7 cellular contexts compared by ENCODE assay signal in genomic region chr2:70553584-70554337, GRCh38. TPM values are rescaled to one million over a fixed set of nuclear protein-coding genes. Genes with fewer than 3 reads are reported as not detected.
DNase-seq lines count a peak whose midpoint lies in the region; ATAC-seq and TF ChIP-seq lines count a peak whose summit lies in the region.

TSS of gene TGFA (minus strand) at chr2:70553826. CDS start at chr2:70553767, 59 bp downstream.

- DNase-seq in GM13977 (ENCODE audit: low spot score) (peak; percentile 71), NCI-H2227 (lab: John Stamatoyannopoulos, UW; ENCODE audit: unreplicated experiment) (peak; percentile 82), coronary artery (ENCODE audit: low spot score) (no peak)
- peak; percentile 59 to 62 for DNase-seq in activated CD4-positive, alpha-beta T cell treated with anti-CD3 and anti-CD28 coated beads for 4 hours
- peak; percentile 69 for DNase-seq in stimulated activated CD4-positive, alpha-beta T cell treated with anti-CD3 and anti-CD28 coated beads, Interleukin-4, amount 100 ng/mL, for 1 hour

- WGBS in liver, result under 1% methylated on average over 88 of the region's 88 CpGs

- no peaks in the 10 kb centered on the region for H3K36me3 ChIP-seq in liver (ENCODE audit: control insufficient read depth in 4 of 4, insufficient read depth in 3 of 4, low read depth in 1 of 4, low read length in 3 of 4)

- peak; percentile 65 for TF ChIP-seq CTCF in GM13977 (IDR thresholded peaks at IDR 0.05; ENCODE audit: extremely low read depth, insufficient read depth, missing control alignments)
- TF ChIP-seq CTCF in coronary artery (IDR thresholded peaks at IDR 0.05), result peak; percentile 84
- peak; percentile 74 for TF ChIP-seq CTCF in liver (IDR thresholded peaks at IDR 0.05; ENCODE audit: low read depth, low read length, missing input control)

- H3K27me3 ChIP-seq in liver (ENCODE audit: control insufficient read depth in 4 of 4, insufficient read depth in 4 of 4, low read length in 3 of 4), result no peaks in the 10 kb centered on the region

- TF ChIP-seq RAD21 in liver (IDR thresholded peaks at IDR 0.05), result peak; percentile 27 to 62

- peak within 1 kb of the TSS; percentile 47 to 75 for H3K9ac ChIP-seq in liver (ENCODE audit: low read depth in 1 of 2, low read length in 2 of 2)

- peak; percentile 53 for ATAC-seq in HG03039 (IDR thresholded peaks at IDR 0.05; ENCODE audit: unreplicated experiment)

- no peaks in the 10 kb centered on the region for H3K9me3 ChIP-seq in liver (ENCODE audit: control insufficient read depth in 4 of 4, low read length in 3 of 4)

- H3K27ac ChIP-seq in coronary artery (peak within 1 kb of the TSS; percentile 40 to 45), liver (ENCODE audit: low read depth in 1 of 2, low read length in 2 of 2) (peak within 1 kb of the TSS; percentile 75 to 88)

- in situ Hi-C loops in GM13977 (cut with MboI; ENCODE audit: low pct_unique_long_range_greater_than_20kb, low sequenced_read_pairs, unreplicated experiment), result no loop called here

- H3K4me3 ChIP-seq in coronary artery, result peak within 1 kb of the TSS; percentile 88
- peak within 1 kb of the TSS; percentile 60 to 83 (median 67) for H3K4me3 ChIP-seq in liver (ENCODE audit: low read depth in 1 of 3, low read length in 3 of 3)

- H3K4me1 ChIP-seq in liver (ENCODE audit: control insufficient read depth in 4 of 4, insufficient read depth in 4 of 4, low read length in 3 of 4), result peaks cover 4 to 20% (median 13%) of the 10 kb centered on the region in 4 donors

TF ChIP-seq in liver, 16 proteins besides CTCF, POLR2A, EP300 and RAD21:
- TF ChIP-seq GABPA (IDR thresholded peaks at IDR 0.05 in 1 of 2, conservative IDR thresholded peaks at IDR 0.05 in 1 of 2), result peak in 1 of 2 donors; percentile 33
- no peak for TF ChIP-seq TAF1 (conservative IDR thresholded peaks at IDR 0.05)
- TF ChIP-seq RXRA (IDR thresholded peaks at IDR 0.05), result no peak
- TF ChIP-seq, protein P1, sequence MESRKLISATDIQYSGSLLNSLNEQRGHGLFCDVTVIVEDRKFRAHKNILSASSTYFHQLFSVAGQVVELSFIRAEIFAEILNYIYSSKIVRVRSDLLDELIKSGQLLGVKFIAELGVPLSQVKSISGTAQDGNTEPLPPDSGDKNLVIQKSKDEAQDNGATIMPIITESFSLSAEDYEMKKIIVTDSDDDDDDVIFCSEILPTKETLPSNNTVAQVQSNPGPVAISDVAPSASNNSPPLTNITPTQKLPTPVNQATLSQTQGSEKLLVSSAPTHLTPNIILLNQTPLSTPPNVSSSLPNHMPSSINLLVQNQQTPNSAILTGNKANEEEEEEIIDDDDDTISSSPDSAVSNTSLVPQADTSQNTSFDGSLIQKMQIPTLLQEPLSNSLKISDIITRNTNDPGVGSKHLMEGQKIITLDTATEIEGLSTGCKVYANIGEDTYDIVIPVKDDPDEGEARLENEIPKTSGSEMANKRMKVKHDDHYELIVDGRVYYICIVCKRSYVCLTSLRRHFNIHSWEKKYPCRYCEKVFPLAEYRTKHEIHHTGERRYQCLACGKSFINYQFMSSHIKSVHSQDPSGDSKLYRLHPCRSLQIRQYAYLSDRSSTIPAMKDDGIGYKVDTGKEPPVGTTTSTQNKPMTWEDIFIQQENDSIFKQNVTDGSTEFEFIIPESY (IDR thresholded peaks at IDR 0.05), result no peak
- TF ChIP-seq, protein P2, sequence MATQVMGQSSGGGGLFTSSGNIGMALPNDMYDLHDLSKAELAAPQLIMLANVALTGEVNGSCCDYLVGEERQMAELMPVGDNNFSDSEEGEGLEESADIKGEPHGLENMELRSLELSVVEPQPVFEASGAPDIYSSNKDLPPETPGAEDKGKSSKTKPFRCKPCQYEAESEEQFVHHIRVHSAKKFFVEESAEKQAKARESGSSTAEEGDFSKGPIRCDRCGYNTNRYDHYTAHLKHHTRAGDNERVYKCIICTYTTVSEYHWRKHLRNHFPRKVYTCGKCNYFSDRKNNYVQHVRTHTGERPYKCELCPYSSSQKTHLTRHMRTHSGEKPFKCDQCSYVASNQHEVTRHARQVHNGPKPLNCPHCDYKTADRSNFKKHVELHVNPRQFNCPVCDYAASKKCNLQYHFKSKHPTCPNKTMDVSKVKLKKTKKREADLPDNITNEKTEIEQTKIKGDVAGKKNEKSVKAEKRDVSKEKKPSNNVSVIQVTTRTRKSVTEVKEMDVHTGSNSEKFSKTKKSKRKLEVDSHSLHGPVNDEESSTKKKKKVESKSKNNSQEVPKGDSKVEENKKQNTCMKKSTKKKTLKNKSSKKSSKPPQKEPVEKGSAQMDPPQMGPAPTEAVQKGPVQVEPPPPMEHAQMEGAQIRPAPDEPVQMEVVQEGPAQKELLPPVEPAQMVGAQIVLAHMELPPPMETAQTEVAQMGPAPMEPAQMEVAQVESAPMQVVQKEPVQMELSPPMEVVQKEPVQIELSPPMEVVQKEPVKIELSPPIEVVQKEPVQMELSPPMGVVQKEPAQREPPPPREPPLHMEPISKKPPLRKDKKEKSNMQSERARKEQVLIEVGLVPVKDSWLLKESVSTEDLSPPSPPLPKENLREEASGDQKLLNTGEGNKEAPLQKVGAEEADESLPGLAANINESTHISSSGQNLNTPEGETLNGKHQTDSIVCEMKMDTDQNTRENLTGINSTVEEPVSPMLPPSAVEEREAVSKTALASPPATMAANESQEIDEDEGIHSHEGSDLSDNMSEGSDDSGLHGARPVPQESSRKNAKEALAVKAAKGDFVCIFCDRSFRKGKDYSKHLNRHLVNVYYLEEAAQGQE (IDR thresholded peaks at IDR 0.05), result peak; percentile 72
- no peak for TF ChIP-seq EGR1 (IDR thresholded peaks at IDR 0.05; ENCODE audit: low read depth in 2 of 2)
- no peak for TF ChIP-seq FOXA1 (IDR thresholded peaks at IDR 0.05)
- no peak for TF ChIP-seq FOXA2 (IDR thresholded peaks at IDR 0.05)
- TF ChIP-seq, protein P3, sequence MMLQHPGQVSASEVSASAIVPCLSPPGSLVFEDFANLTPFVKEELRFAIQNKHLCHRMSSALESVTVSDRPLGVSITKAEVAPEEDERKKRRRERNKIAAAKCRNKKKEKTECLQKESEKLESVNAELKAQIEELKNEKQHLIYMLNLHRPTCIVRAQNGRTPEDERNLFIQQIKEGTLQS (IDR thresholded peaks at IDR 0.05), result no peak
- no peak for TF ChIP-seq NR2F2 (IDR thresholded peaks at IDR 0.05)
- no peak for TF ChIP-seq JUND (IDR thresholded peaks at IDR 0.05)
- TF ChIP-seq HNF4G (IDR thresholded peaks at IDR 0.05), result no peak
- TF ChIP-seq SP1 (IDR thresholded peaks at IDR 0.05), result no peak
- TF ChIP-seq, protein P4, sequence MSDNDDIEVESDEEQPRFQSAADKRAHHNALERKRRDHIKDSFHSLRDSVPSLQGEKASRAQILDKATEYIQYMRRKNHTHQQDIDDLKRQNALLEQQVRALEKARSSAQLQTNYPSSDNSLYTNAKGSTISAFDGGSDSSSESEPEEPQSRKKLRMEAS (IDR thresholded peaks at IDR 0.05), result no peak
- TF ChIP-seq HNF4A (conservative IDR thresholded peaks at IDR 0.05), result no peak
- peak; percentile 41 for TF ChIP-seq YY1 (IDR thresholded peaks at IDR 0.05)
TF ChIP-seq in liver: peak in this region for 3.

RNA-seq across cellular contexts. Expression of gene TGFA, which starts in this region (rescaled TPM):
- total RNA-seq in liver, result 1 to 10 TPM; 1.4 to 2.9 TPM
- 1 to 10 TPM; 1.1 to 1.9 TPM for polyA plus RNA-seq in liver
